ENCODE assay signal across 1 cellular context in genomic region chr15:43826508-43827286, GRCh38.
A peak's percentile ranks its signal among the peaks of the same experiment; 100 is the strongest.
TF ChIP-seq lines count a peak whose summit lies in the region.

TSS of gene WDR76 (plus strand) at chr15:43827002. CDS start at chr15:43827033, 31 bp downstream.

TF ChIP-seq in K562, 482 proteins besides CTCF, POLR2A, EP300 and RAD21 (continued from another document and continues in another):
- TF ChIP-seq MNT (conservative IDR thresholded peaks at IDR 0.05) (peak in 1 of 2 experiments; percentile 70; a peak in 3 of 4 replicates), POLR2AphosphoS5 (IDR thresholded peaks at IDR 0.05; ENCODE audit: control insufficient read depth, insufficient read depth, low read depth, low read length) (peak; percentile 81), KAT7 (CRISPR knock-in tag; IDR thresholded peaks at IDR 0.05; ENCODE audit: borderline replicate concordance) (0 out of 2 replicates have a peak, but pooled peaks have one; percentile 50), ETS1 (conservative IDR thresholded peaks at IDR 0.05; ENCODE audit: control insufficient read depth, low read depth, low read length) (0 out of 2 replicates have a peak, but pooled peaks have one; percentile 51), KLF6 (CRISPR knock-in tag; IDR thresholded peaks at IDR 0.05; ENCODE audit: borderline replicate concordance) (0 out of 2 replicates have a peak, but pooled peaks have one; percentile 44), ZNF24 (IDR thresholded peaks at IDR 0.05) (peak; percentile 54; the same call in 1 of the 2 replicates), TBP (optimal IDR thresholded peaks at IDR 0.05; ENCODE audit: low read depth, low read length) (peak; percentile 86), IRF9 (tag; IDR thresholded peaks at IDR 0.05) (peak; percentile 68; the same call in 1 of the 2 replicates), E2F3 (CRISPR knock-in tag; IDR thresholded peaks at IDR 0.05) (peak; percentile 98), HNRNPLL (IDR thresholded peaks at IDR 0.05; ENCODE audit: low read depth, low read length, poor library complexity, severe bottlenecking) (peak; percentile 86), NFRKB (IDR thresholded peaks at IDR 0.05; ENCODE audit: low read depth) (peak; percentile 86), L3MBTL2 (IDR thresholded peaks at IDR 0.05) (peak; percentile 90), NR2C1 (IDR thresholded peaks at IDR 0.05) (peak; percentile 58), NR2C1 (tag; IDR thresholded peaks at IDR 0.05) (peak; percentile 66), GABPA (tag; conservative IDR thresholded peaks at IDR 0.05; ENCODE audit: low read depth) (peak; percentile 65), ARID1B (IDR thresholded peaks at IDR 0.05) (peak; percentile 54; the same call in 1 of the 2 replicates), GABPB1 (CRISPR knock-in tag; IDR thresholded peaks at IDR 0.05) (peak; percentile 73), ZZZ3 (IDR thresholded peaks at IDR 0.05) (peak; percentile 79; the same call in 1 of the 2 replicates), RNF2 (IDR thresholded peaks at IDR 0.05) (peak; percentile 70), HDAC1 (IDR thresholded peaks at IDR 0.05) (peak in 1 of 2 experiments; percentile 81; a peak in 2 of 4 replicates), TEAD1 (CRISPR knock-in tag; IDR thresholded peaks at IDR 0.05) (peak in 1 of 2 experiments; percentile 64; a peak in 1 of 4 replicates), KLF1 (tag; IDR thresholded peaks at IDR 0.05) (0 out of 2 replicates have a peak, but pooled peaks have one; percentile 54), ZBTB7A (IDR thresholded peaks at IDR 0.05; ENCODE audit: borderline replicate concordance, control insufficient read depth, low read depth, low read length) (peak; percentile 65; the same call in 1 of the 2 replicates), ATF6 (CRISPR knock-in tag; IDR thresholded peaks at IDR 0.05) (peak; percentile 97), HDAC2 (IDR thresholded peaks at IDR 0.05) (0 out of 2 replicates have a peak, but pooled peaks have one; percentile 19), ZNF592 (IDR thresholded peaks at IDR 0.05) (peak; percentile 94), SRF (CRISPR knock-in tag; IDR thresholded peaks at IDR 0.05) (peak in 1 of 2 experiments; percentile 69; a peak in 2 of 4 replicates), POLR2H (tag; IDR thresholded peaks at IDR 0.05; ENCODE audit: low read depth) (peak; percentile 84), ELF1 (tag; IDR thresholded peaks at IDR 0.05) (peak; percentile 85), SMARCE1 (IDR thresholded peaks at IDR 0.05) (0 out of 2 replicates have a peak, but pooled peaks have one; percentile 15), CEBPG (CRISPR knock-in tag; IDR thresholded peaks at IDR 0.05) (peak; percentile 73), CEBPG (tag; conservative IDR thresholded peaks at IDR 0.05 in 1 of 2, IDR thresholded peaks at IDR 0.05 in 1 of 2) (peak; percentile 34 to 73; a peak in 3 of 4 replicates), ZBTB33 (CRISPR knock-in tag; IDR thresholded peaks at IDR 0.05) (peak; percentile 34; the same call in 1 of the 2 replicates), ZNF263 (CRISPR knock-in tag; IDR thresholded peaks at IDR 0.05; ENCODE audit: borderline replicate concordance) (0 out of 2 replicates have a peak, but pooled peaks have one; percentile 11), POLR3A (IDR thresholded peaks at IDR 0.05; ENCODE audit: borderline replicate concordance, extremely low read depth, insufficient read depth, insufficient read length) (peak; percentile 48), ARID4B (CRISPR knock-in tag; IDR thresholded peaks at IDR 0.05) (peak; percentile 55; the same call in 1 of the 2 replicates), NRF1 (conservative IDR thresholded peaks at IDR 0.05 in 1 of 2, IDR thresholded peaks at IDR 0.05 in 1 of 2) (peak; percentile 71 to 72)
- TF ChIP-seq, protein P1, sequence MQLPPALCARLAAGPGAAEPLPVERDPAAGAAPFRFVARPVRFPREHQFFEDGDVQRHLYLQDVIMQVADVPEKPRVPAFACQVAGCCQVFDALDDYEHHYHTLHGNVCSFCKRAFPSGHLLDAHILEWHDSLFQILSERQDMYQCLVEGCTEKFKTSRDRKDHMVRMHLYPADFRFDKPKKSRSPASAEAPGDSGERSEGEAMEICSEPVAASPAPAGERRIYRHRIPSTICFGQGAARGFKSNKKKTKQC (CRISPR knock-in tag; IDR thresholded peaks at IDR 0.05): peak; percentile 81
- TF ChIP-seq, protein P2, sequence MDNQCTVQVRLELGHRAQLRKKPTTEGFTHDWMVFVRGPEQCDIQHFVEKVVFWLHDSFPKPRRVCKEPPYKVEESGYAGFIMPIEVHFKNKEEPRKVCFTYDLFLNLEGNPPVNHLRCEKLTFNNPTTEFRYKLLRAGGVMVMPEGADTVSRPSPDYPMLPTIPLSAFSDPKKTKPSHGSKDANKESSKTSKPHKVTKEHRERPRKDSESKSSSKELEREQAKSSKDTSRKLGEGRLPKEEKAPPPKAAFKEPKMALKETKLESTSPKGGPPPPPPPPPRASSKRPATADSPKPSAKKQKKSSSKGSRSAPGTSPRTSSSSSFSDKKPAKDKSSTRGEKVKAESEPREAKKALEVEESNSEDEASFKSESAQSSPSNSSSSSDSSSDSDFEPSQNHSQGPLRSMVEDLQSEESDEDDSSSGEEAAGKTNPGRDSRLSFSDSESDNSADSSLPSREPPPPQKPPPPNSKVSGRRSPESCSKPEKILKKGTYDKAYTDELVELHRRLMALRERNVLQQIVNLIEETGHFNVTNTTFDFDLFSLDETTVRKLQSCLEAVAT (IDR thresholded peaks at IDR 0.05): 0 out of 4 replicates have a peak, but pooled peaks of 1 of the 2 experiments have one; percentile 46
